16 cellular contexts compared by ENCODE assay signal in the genomic region with DNA sequence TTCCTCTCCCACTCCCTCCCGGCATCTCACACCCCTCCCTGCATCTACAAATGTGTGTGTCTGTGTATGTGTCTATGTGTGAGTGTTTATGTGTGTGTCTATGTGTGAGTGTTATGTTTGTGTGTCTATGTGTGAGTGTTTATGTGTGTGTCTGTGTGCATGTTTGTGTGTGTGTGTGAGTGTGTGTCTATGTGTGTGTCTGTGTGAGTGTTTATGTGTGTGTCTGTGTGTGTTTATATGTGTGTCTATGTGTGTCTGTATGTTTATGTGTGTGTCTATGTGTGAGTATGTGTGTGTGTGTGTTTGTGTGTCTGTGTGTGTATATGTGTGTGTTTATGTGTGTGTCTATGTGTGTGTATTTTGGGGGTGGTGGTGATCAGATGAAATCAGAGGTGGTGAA.
DNase-seq lines count a peak whose midpoint lies in the region; ATAC-seq, FAIRE-seq and TF ChIP-seq lines count a peak whose summit lies in the region.
"Had no signal": no experiment of that assay in that cellular context is flagged by ENCODE, and none has a peak within 500 bp of the region (broad histone marks: within the 10 kb centered on the region; RNA-seq: fewer than 3 reads in every experiment).

No MANE protein-coding gene starts in this region.

- H3K27ac ChIP-seq in gastroesophageal sphincter = no peak overlapping the region
- H3K27ac ChIP-seq: C4-2B, GM23248, HL-60 had no signal

- ATAC-seq in stimulated activated naive CD8-positive, alpha-beta T cell treated with anti-CD3 and anti-CD28 coated beads, Interleukin-15, Interleukin-2, amounts not matched to agents 100 U/mL and 50 U/mL, for 24 hours = no peak
- ATAC-seq in gastroesophageal sphincter = no peak
- no peak for ATAC-seq in HG03045 (IDR thresholded peaks at IDR 0.05; ENCODE audit: unreplicated experiment)
- ATAC-seq: GM12878 had no signal

- no peak for TF ChIP-seq EP300 in gastroesophageal sphincter (IDR thresholded peaks at IDR 0.05)

- no peaks in the 10 kb centered on the region for H3K36me3 ChIP-seq in gastroesophageal sphincter

- H3K4me1 Mint-ChIP-seq in stimulated activated naive CD8-positive, alpha-beta T cell treated with anti-CD3 and anti-CD28 coated beads, Interleukin-15, Interleukin-2, amounts not matched to agents 100 ng/mL and 50 ng/mL, for 24 hours (ENCODE audit: low read depth) = no peaks in the 10 kb centered on the region
- H3K4me1 Mint-ChIP-seq in brain = peaks cover 45% of the 10 kb centered on the region
- H3K4me1 Mint-ChIP-seq in immature natural killer cell = peaks cover 0 to 7% of the 10 kb centered on the region in 2 donors
- H3K4me1 Mint-ChIP-seq: CD4-positive, alpha-beta memory T cell had no signal

- H3K4me1 ChIP-seq in gastroesophageal sphincter = no peaks in the 10 kb centered on the region

- TF ChIP-seq POLR2A in gastroesophageal sphincter (IDR thresholded peaks at IDR 0.05) = no peak

- H3K4me3 ChIP-seq in gastroesophageal sphincter = no peak overlapping the region
- H3K4me3 ChIP-seq: GM12878, GM23248 had no signal

- WGBS in gastroesophageal sphincter (ENCODE audit: low coverage in 1 of 2), 2 donors = 71 to 100% methylated on average over 1 of the region's 1 CpG

- H3K27me3 Mint-ChIP-seq in stimulated activated naive CD8-positive, alpha-beta T cell treated with anti-CD3 and anti-CD28 coated beads, Interleukin-15, Interleukin-2, amounts not matched to agents 100 ng/mL and 50 ng/mL, for 24 hours = peaks cover 8% of the 10 kb centered on the region
- H3K27me3 Mint-ChIP-seq in brain (peaks cover 2% of the 10 kb centered on the region), immature natural killer cell (ENCODE audit: low read depth in 3 of 3) (peaks cover 5 to 9% (median 8%) of the 10 kb centered on the region in 3 donors)

- H3K9me3 ChIP-seq in gastroesophageal sphincter = no peaks in the 10 kb centered on the region

- H3K4me3 Mint-ChIP-seq in stimulated activated naive CD8-positive, alpha-beta T cell treated with anti-CD3 and anti-CD28 coated beads, Interleukin-15, Interleukin-2, amounts not matched to agents 100 ng/mL and 50 ng/mL, for 24 hours = no peak overlapping the region
- no peak overlapping the region for H3K4me3 Mint-ChIP-seq in brain
- no peak overlapping the region for H3K4me3 Mint-ChIP-seq in immature natural killer cell
- H3K4me3 Mint-ChIP-seq: CD4-positive, alpha-beta memory T cell had no signal

- no peaks in the 10 kb centered on the region for H3K9me3 Mint-ChIP-seq in stimulated activated naive CD8-positive, alpha-beta T cell treated with anti-CD3 and anti-CD28 coated beads, Interleukin-15, Interleukin-2, amounts not matched to agents 100 ng/mL and 50 ng/mL, for 24 hours
- H3K9me3 Mint-ChIP-seq in brain = peaks cover 0 to 4% (median 0%) of the 10 kb centered on the region in 5 experiments
- H3K9me3 Mint-ChIP-seq in immature natural killer cell = no peaks in the 10 kb centered on the region

- H3K27me3 ChIP-seq in gastroesophageal sphincter = no peaks in the 10 kb centered on the region

- TF ChIP-seq CTCF in brain (conservative IDR thresholded peaks at IDR 0.05) (no peak), gastroesophageal sphincter (IDR thresholded peaks at IDR 0.05) (no peak)

- H3K27ac Mint-ChIP-seq in stimulated activated naive CD8-positive, alpha-beta T cell treated with anti-CD3 and anti-CD28 coated beads, Interleukin-15, Interleukin-2, amounts not matched to agents 100 ng/mL and 50 ng/mL, for 24 hours = peak overlapping the region; percentile 0
- peak overlapping the region in 4 of 5 experiments; percentile 0 to 43 (median 10) for H3K27ac Mint-ChIP-seq in brain
- peak overlapping the region in 4 of 6 donors; percentile 15 to 57 (median 36) for H3K27ac Mint-ChIP-seq in immature natural killer cell
- H3K27ac Mint-ChIP-seq: CD4-positive, alpha-beta memory T cell had no signal

- no peak for DNase-seq in stimulated activated naive CD8-positive, alpha-beta T cell treated with anti-CD3 and anti-CD28 coated beads, Interleukin-15, Interleukin-2, amounts not matched to agents 100 U/mL and 50 U/mL, for 24 hours
- no peak for DNase-seq in immature natural killer cell
- DNase-seq in urothelium cell line (ENCODE audit: low spot score) = no peak
- DNase-seq in NAMALWA (ENCODE audit: low spot score) = no peak
- DNase-seq: ACHN; CD4-positive, alpha-beta memory T cell; DMS79; GM23248 had no signal

- H3K36me3 Mint-ChIP-seq in stimulated activated naive CD8-positive, alpha-beta T cell treated with anti-CD3 and anti-CD28 coated beads, Interleukin-15, Interleukin-2, amounts not matched to agents 100 ng/mL and 50 ng/mL, for 24 hours (ENCODE audit: low read depth) = no peaks in the 10 kb centered on the region
- H3K36me3 Mint-ChIP-seq in brain (no peaks in the 10 kb centered on the region), immature natural killer cell (peaks cover 0 to 6% (median 0%) of the 10 kb centered on the region in 3 donors)

- peak; percentile 5 for FAIRE-seq in urothelium cell line (lab: Jason Lieb, UNC)
- FAIRE-seq: GM12878, GM18507 had no signal
